23 cellular contexts compared by ENCODE assay signal in the genomic region with DNA sequence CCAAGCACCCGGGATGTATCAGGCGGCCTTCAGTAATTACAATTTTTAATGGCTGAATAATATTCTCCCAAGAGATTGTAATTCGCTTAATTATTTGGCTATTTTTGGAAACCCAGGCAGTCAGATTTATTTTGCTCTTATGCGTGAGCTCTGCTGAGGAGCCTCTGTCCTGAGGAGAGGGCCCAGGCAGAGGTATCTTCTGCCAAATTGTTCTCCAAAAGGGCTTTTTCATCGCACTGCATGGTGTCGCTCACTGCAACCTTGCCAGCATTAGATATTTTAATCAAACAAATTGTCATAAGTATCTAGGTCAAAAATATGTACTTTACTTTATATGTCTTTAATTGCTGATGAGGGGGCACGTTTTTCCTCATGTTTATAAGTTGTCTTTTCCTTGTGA. TPM values are rescaled to one million over a fixed set of nuclear protein-coding genes. Genes with fewer than 3 reads are reported as not detected.
DNase-seq lines count a peak whose midpoint lies in the region; ATAC-seq and TF ChIP-seq lines count a peak whose summit lies in the region.
"Had no signal": no experiment of that assay in that cellular context is flagged by ENCODE, and none has a peak within 500 bp of the region (broad histone marks: within the 10 kb centered on the region; RNA-seq: fewer than 3 reads in every experiment).

No MANE protein-coding gene starts in this region.

- H3K27ac ChIP-seq in WERI-Rb-1 (0 out of 2 replicates have a peak overlapping the region, but pooled peaks have one; percentile 8), PC-9 (no peak overlapping the region)
- H3K27ac ChIP-seq: BLaER1 had no signal

- H3K4me3 ChIP-seq in WERI-Rb-1 (ENCODE audit: low read depth, low read length) (no peak overlapping the region), PC-9 (no peak overlapping the region)
- H3K4me3 ChIP-seq: BLaER1 had no signal

- H3K9me3 ChIP-seq in WERI-Rb-1 (ENCODE audit: severe bottlenecking) = no peaks in the 10 kb centered on the region
- no peaks in the 10 kb centered on the region for H3K9me3 ChIP-seq in PC-9 (ENCODE audit: insufficient read depth, low read depth)
- H3K9me3 ChIP-seq: BE2C, BLaER1 had no signal

- no peak for TF ChIP-seq CTCF in WERI-Rb-1 (IDR thresholded peaks at IDR 0.05; ENCODE audit: low read depth, low read length)
- no peak for TF ChIP-seq CTCF in PC-9 (conservative IDR thresholded peaks at IDR 0.05)

- no peak overlapping the region for H2AFZ ChIP-seq in PC-9

- H3K79me2 ChIP-seq in PC-9 (ENCODE audit: low read depth) = no peaks in the 10 kb centered on the region

- H3K27me3 ChIP-seq in WERI-Rb-1 (ENCODE audit: insufficient read depth, low read depth, severe bottlenecking) = peaks cover 22% of the 10 kb centered on the region
- H3K27me3 ChIP-seq in PC-9 (ENCODE audit: insufficient read depth, low read depth) = peaks cover 40% of the 10 kb centered on the region

- DNase-seq in NCI-H446 (lab: John Stamatoyannopoulos, UW) = peak; percentile 9 to 35
- DNase-seq in WERI-Rb-1 = no peak
- peak; percentile 74 for DNase-seq in cerebellar cortex (ENCODE audit: low spot score)
- no peak for DNase-seq in midbrain (lab: John Stamatoyannopoulos, UW)
- no peak for DNase-seq in PC-9
- DNase-seq in stimulated activated CD4-positive, alpha-beta T cell treated with anti-CD3 and anti-CD28 coated beads, Interleukin-4, amount 100 ng/mL, for 1 hour = no peak
- DNase-seq: 8988T; ACHN; BE2C; CD4-positive, alpha-beta memory T cell; CD4-positive, CD25-positive, alpha-beta regulatory T cell; CD8-positive, alpha-beta memory T cell; COR-L47; DMS 273 treated with DMSO at 0.1 percent for 48 hours; DMS153; DMS53; DMS79; DND-41; EL; GF-D8 had no signal

- H3K36me3 ChIP-seq in WERI-Rb-1 (no peaks in the 10 kb centered on the region; the same call in 1 of the 2 replicates), PC-9 (ENCODE audit: low read depth) (no peaks in the 10 kb centered on the region)
- H3K36me3 ChIP-seq: BE2C, BLaER1 had no signal

- H3K9me2 ChIP-seq in PC-9 (ENCODE audit: insufficient read depth) = no peaks in the 10 kb centered on the region

- no peak overlapping the region for H3K4me2 ChIP-seq in PC-9
- H3K4me2 ChIP-seq: BLaER1 had no signal

- no peaks in the 10 kb centered on the region for H4K20me1 ChIP-seq in PC-9 (ENCODE audit: insufficient read depth)

- intact Hi-C loops in PC-9 (cut with micrococcal nuclease; ENCODE audit: unreplicated experiment) = no loop called here

- no peaks in the 10 kb centered on the region for H3K4me1 ChIP-seq in PC-9 (replicated peaks; ENCODE audit: insufficient read depth)

- no peak for ATAC-seq in GM19395 (IDR thresholded peaks at IDR 0.05; ENCODE audit: unreplicated experiment)

- H3F3A ChIP-seq in PC-9 (ENCODE audit: insufficient read depth, low read depth) = no peaks in the 10 kb centered on the region

- no TSS peak for BruUV-seq in PC-9 (replicated peaks; lab: Mats Ljungman, UMichigan)

- CTCF ChIA-PET in PC-9 (lab: Charles Lee) = no interaction called here

- POLR2A ChIA-PET in PC-9 (lab: Charles Lee; ENCODE audit: unreplicated experiment) = no interaction called here

RNA-seq across cellular contexts. Expression of gene ATP2B3, which starts 5.8 kb away (rescaled TPM):
- total RNA-seq in PC-9 (2021) = not detected in 2 replicates
- total RNA-seq: CD4-positive, alpha-beta memory T cell; CD4-positive, CD25-positive, alpha-beta regulatory T cell; CD8-positive, alpha-beta memory T cell; Daoy had no signal

RNA-seq across cellular contexts. Expression of gene BGN, which starts 28.5 kb away (rescaled TPM):
- 0.33 and 0.70 TPM in 2 replicates for total RNA-seq in PC-9 (2021)
- total RNA-seq: CD4-positive, alpha-beta memory T cell; CD4-positive, CD25-positive, alpha-beta regulatory T cell; CD8-positive, alpha-beta memory T cell had no signal

RNA-seq across cellular contexts. Expression of gene HAUS7, which starts 52.9 kb away (rescaled TPM):
- 29.3 and 33.4 TPM in 2 replicates for total RNA-seq in PC-9 (2021)

Comparison
In these comparisons a context has a peak if more than half of its experiments do, and no peak if none do; other contexts are left out.
1. DNase-seq: peak in NCI-H446 (2 of 2) and cerebellar cortex (single experiment); none in WERI-Rb-1 (single experiment), midbrain (single experiment), PC-9 (0 of 2) and stimulated activated CD4-positive, alpha-beta T cell treated with anti-CD3 and anti-CD28 coated beads, Interleukin-4, amount 100 ng/mL, for 1 hour (single experiment).